In genomic region chr2:130374587-130375290, GRCh38 we compare ENCODE assay signal across 13 cellular contexts. TPM values are rescaled to one million over a fixed set of nuclear protein-coding genes. Genes with fewer than 3 reads are reported as not detected.
DNase-seq lines count a peak whose midpoint lies in the region; ATAC-seq, FAIRE-seq and TF ChIP-seq lines count a peak whose summit lies in the region.
"Had no signal": no experiment of that assay in that cellular context is flagged by ENCODE, and none has a peak within 500 bp of the region (broad histone marks: within the 10 kb centered on the region; RNA-seq: fewer than 3 reads in every experiment).

No MANE protein-coding gene starts in this region.

- H3K27me3 ChIP-seq in spleen (replicated peaks in 1 of 7) = no peaks in the 10 kb centered on the region
- no peaks in the 10 kb centered on the region for H3K27me3 ChIP-seq in colonic mucosa

- TF ChIP-seq POLR2A in spleen (IDR thresholded peaks at IDR 0.05) (no peak), GM12891 (IDR thresholded peaks at IDR 0.05; ENCODE audit: low read depth, low read length) (no peak)

- peaks cover 0 to 80% (median 15%) of the 10 kb centered on the region in 6 donors for H3K36me3 ChIP-seq in spleen
- no peaks in the 10 kb centered on the region for H3K36me3 ChIP-seq in colonic mucosa

- intact Hi-C loops in activated B cell treated with CpG ODN at 0.5 μM for 24 hours (cut with micrococcal nuclease) (loop anchor here (5.0 kb wide), 1 partner anchor 423 kb away; no protein-coding TSS in a partner anchor), spleen (cut with DNase I; ENCODE audit: low total_unique reads) (no loop called here), colonic mucosa (cut with DNase I) (no loop called here)

- peak overlapping the region; percentile 4 to 25 for H3K4me3 Mint-ChIP-seq in activated T-cell treated with anti-CD3 and anti-CD28 coated beads, Interleukin-2, amount 50 U/mL, for 72 hours
- peak overlapping the region; percentile 57 for H3K4me3 Mint-ChIP-seq in activated B cell treated with CpG ODN at 0.5 μM for 24 hours

- WGBS in spleen, 5 donors = 83 to 88% (median 87%) methylated on average over 9 of the region's 9 CpGs

- CTCF ChIA-PET in activated B cell treated with CpG ODN at 0.5 μM for 24 hours (lab: Charles Lee) = no interaction called here

- H3K4me3 ChIP-seq in spleen = peak overlapping the region in 4 of 8 donors; percentile 98 to 100 (median 100)
- H3K4me3 ChIP-seq in colonic mucosa = no peak overlapping the region

- peak overlapping the region in 6 of 8 donors; percentile 10 to 98 (median 75) for H3K27ac ChIP-seq in spleen
- no peak overlapping the region for H3K27ac ChIP-seq in colonic mucosa

- peak overlapping the region; percentile 36 for H3K27ac Mint-ChIP-seq in activated T-cell treated with anti-CD3 and anti-CD28 coated beads, Interleukin-2, amount 50 U/mL, for 72 hours
- H3K27ac Mint-ChIP-seq in activated B cell treated with CpG ODN at 0.5 μM for 24 hours = peak overlapping the region; percentile 72
- H3K27ac Mint-ChIP-seq: progenitor cell of endocrine pancreas had no signal

- ATAC-seq in activated T-cell treated with anti-CD3 and anti-CD28 coated beads, Interleukin-2, amount 50 U/mL, for 72 hours (replicated peaks in 1 of 2) = no peak
- ATAC-seq in activated B cell treated with CpG ODN at 0.5 μM for 24 hours (ENCODE audit: low read depth) = no peak

- no peaks in the 10 kb centered on the region for H3K27me3 Mint-ChIP-seq in activated T-cell treated with anti-CD3 and anti-CD28 coated beads, Interleukin-2, amount 50 U/mL, for 72 hours (ENCODE audit: low read depth)
- H3K27me3 Mint-ChIP-seq in activated B cell treated with CpG ODN at 0.5 μM for 24 hours = no peaks in the 10 kb centered on the region

- peaks cover 83% of the 10 kb centered on the region for H3K4me1 Mint-ChIP-seq in activated T-cell treated with anti-CD3 and anti-CD28 coated beads, Interleukin-2, amount 50 U/mL, for 72 hours (ENCODE audit: low read depth)
- H3K4me1 Mint-ChIP-seq in activated B cell treated with CpG ODN at 0.5 μM for 24 hours = peaks cover 85% of the 10 kb centered on the region

- POLR2A ChIA-PET in activated B cell treated with CpG ODN at 0.5 μM for 24 hours (lab: Charles Lee) = interaction anchor here (0.6 to 5.4 kb wide), 4 partner anchors 9 to 32 kb away, joined by 4 to 37 read pairs (median 13); partner anchors contain the start of gene IMP4

- H3K9ac ChIP-seq in colonic mucosa (ENCODE audit: low read depth in 2 of 2, low read length in 2 of 2) = no peak overlapping the region

- H3K36me3 Mint-ChIP-seq in activated T-cell treated with anti-CD3 and anti-CD28 coated beads, Interleukin-2, amount 50 U/mL, for 72 hours (ENCODE audit: insufficient read depth in 2 of 2) = peaks cover 14 to 28% of the 10 kb centered on the region in 2 donors
- peaks cover 40% of the 10 kb centered on the region for H3K36me3 Mint-ChIP-seq in activated B cell treated with CpG ODN at 0.5 μM for 24 hours (ENCODE audit: low read depth)

- no peaks in the 10 kb centered on the region for H3K9me3 ChIP-seq in spleen
- H3K9me3 ChIP-seq in colonic mucosa = no peaks in the 10 kb centered on the region

- no peak for FAIRE-seq in GM12891 (lab: Jason Lieb, UNC)
- FAIRE-seq: GM12892 had no signal

- TF ChIP-seq CTCF in activated B cell treated with CpG ODN at 0.5 μM for 24 hours (IDR thresholded peaks at IDR 0.05) (no peak), spleen (IDR thresholded peaks at IDR 0.05 in 8 of 11, conservative IDR thresholded peaks at IDR 0.05 in 3 of 11) (no peak), colonic mucosa (IDR thresholded peaks at IDR 0.05) (no peak)

- no peak for DNase-seq in activated T-cell treated with anti-CD3 and anti-CD28 coated beads, Interleukin-2, amount 50 U/mL, for 72 hours
- DNase-seq in activated T-cell treated with anti-CD3 and anti-CD28 coated beads for 4 hours = no peak
- DNase-seq in activated B cell treated with CpG ODN at 0.5 μM for 24 hours = no peak
- peak; percentile 34 for DNase-seq in glomerular visceral epithelial cell (ENCODE audit: extremely low spot score)
- no peak for DNase-seq in spleen
- no peak for DNase-seq in GM12891 (ENCODE audit: insufficient read length, low spot score)
- DNase-seq in RPMI8226 = no peak
- no peak for DNase-seq in colonic mucosa
- DNase-seq: activated effector memory CD4-positive, alpha-beta T cell treated with Interleukin-2 at 50 U/mL for 16 hours; effector memory CD4-positive, alpha-beta T cell; NCI-H526 treated with DMSO at 0.1 percent for 48 hours had no signal

- H3K9me3 Mint-ChIP-seq in activated T-cell treated with anti-CD3 and anti-CD28 coated beads, Interleukin-2, amount 50 U/mL, for 72 hours = no peaks in the 10 kb centered on the region
- H3K9me3 Mint-ChIP-seq in activated B cell treated with CpG ODN at 0.5 μM for 24 hours = no peaks in the 10 kb centered on the region

- peaks cover 25 to 100% (median 84%) of the 10 kb centered on the region in 6 donors for H3K4me1 ChIP-seq in spleen
- no peaks in the 10 kb centered on the region for H3K4me1 ChIP-seq in colonic mucosa

TF ChIP-seq in GM12891, 5 proteins besides CTCF, POLR2A, EP300 and RAD21:
- no peak for TF ChIP-seq TAF1 (IDR thresholded peaks at IDR 0.05; ENCODE audit: low read depth, low read length)
- TF ChIP-seq SPI1 (IDR thresholded peaks at IDR 0.05; ENCODE audit: low read depth, low read length) = no peak
- TF ChIP-seq POLR2AphosphoS5 (IDR thresholded peaks at IDR 0.05; ENCODE audit: low read depth, low read length) = no peak
- TF ChIP-seq POU2F2 (IDR thresholded peaks at IDR 0.05; ENCODE audit: low read depth, low read length) = no peak

RNA-seq across cellular contexts. Expression of gene PTPN18, which starts 18.9 kb away (rescaled TPM):
- 10 to 100 TPM; 48.8 to 50.7 TPM for total RNA-seq in activated T-cell treated with anti-CD3 and anti-CD28 coated beads, Interleukin-2, amount 50 U/mL, for 72 hours
- total RNA-seq in activated B cell treated with CpG ODN at 0.5 μM for 24 hours = 77.7 and 79.2 TPM in 2 replicates
- 100 to 1,000 TPM in 6 of 7 donors, 10 to 100 TPM in 1; 79.5 to 132 (median 109) TPM for total RNA-seq in spleen
- 100 to 1,000 TPM in 1 of 3 donors, 10 to 100 TPM in 2; 75.9 to 129 (median 98.2) TPM for polyA plus RNA-seq in spleen
- polyA plus RNA-seq in GM12891 (2012; ENCODE audit: low read depth, missing spikeins) = 29.4 TPM
- 100 to 1,000 TPM in 1 of 2 donors, 10 to 100 TPM in 1; 85.0 to 160 TPM for total RNA-seq in colonic mucosa

RNA-seq across cellular contexts. Expression of gene IMP4, which starts 32.0 kb away (rescaled TPM):
- 10 to 100 TPM; 77.4 to 95.4 TPM for total RNA-seq in activated T-cell treated with anti-CD3 and anti-CD28 coated beads, Interleukin-2, amount 50 U/mL, for 72 hours
- total RNA-seq in activated B cell treated with CpG ODN at 0.5 μM for 24 hours (121 and 140 TPM in 2 replicates), spleen (10 to 100 TPM; 50.2 to 82.0 (median 63.4) TPM), colonic mucosa (100 to 1,000 TPM in 1 of 2 donors, 10 to 100 TPM in 1; 50.6 to 117 TPM)
- 10 to 100 TPM; 77.4 to 85.0 (median 82.5) TPM for polyA plus RNA-seq in spleen
- polyA plus RNA-seq in GM12891 (2012; ENCODE audit: low read depth, missing spikeins) = 118 TPM
